In genomic region chr20:48002517-48002970, GRCh38 we compare ENCODE assay signal across 1 cellular context.
TF ChIP-seq lines count a peak whose summit lies in the region.

No MANE protein-coding gene starts in this region.

TF ChIP-seq in GM12878, 131 proteins besides CTCF, POLR2A, EP300 and RAD21 (continued from another document and continues in another):
- TF ChIP-seq ELK1 (IDR thresholded peaks at IDR 0.05; ENCODE audit: low read depth, low read length) (0 out of 2 replicates have a peak, but pooled peaks have one; percentile 38), MYB (IDR thresholded peaks at IDR 0.05; ENCODE audit: borderline replicate concordance, low read depth, low read length) (no peak), USF1 (IDR thresholded peaks at IDR 0.05; ENCODE audit: borderline replicate concordance, extremely low read length, insufficient read depth, low read depth, low read length) (no peak), RELA (IDR thresholded peaks at IDR 0.05; ENCODE audit: borderline replicate concordance, partially characterized antibody) (no peak), MTA3 (IDR thresholded peaks at IDR 0.05; ENCODE audit: borderline replicate concordance, low read length) (peak; percentile 94), USF2 (IDR thresholded peaks at IDR 0.05; ENCODE audit: borderline replicate concordance, low read depth, low read length) (no peak), ASH2L (IDR thresholded peaks at IDR 0.05; ENCODE audit: borderline replicate concordance, low read depth) (no peak), DPF2 (IDR thresholded peaks at IDR 0.05) (peak; percentile 93; the same call in 1 of the 2 replicates), ETV6 (conservative IDR thresholded peaks at IDR 0.05 in 1 of 2, IDR thresholded peaks at IDR 0.05 in 1 of 2; ENCODE audit: borderline replicate concordance in 1 of 2, low read depth in 1 of 2) (peak in 1 of 2 experiments; percentile 92; a peak in 2 of 4 replicates), NR2C2 (IDR thresholded peaks at IDR 0.05; ENCODE audit: borderline replicate concordance, control insufficient read depth, insufficient read length, low read depth) (no peak), NKRF (conservative IDR thresholded peaks at IDR 0.05) (no peak), SREBF1 (IDR thresholded peaks at IDR 0.05; ENCODE audit: low read length) (no peak), RBBP5 (conservative IDR thresholded peaks at IDR 0.05) (no peak), TCF3 (IDR thresholded peaks at IDR 0.05; ENCODE audit: borderline replicate concordance, insufficient read depth, low read depth, low read length) (peak; percentile 77; the same call in 1 of the 2 replicates), BRCA1 (IDR thresholded peaks at IDR 0.05; ENCODE audit: low read depth, low read length) (no peak), POU2F2 (IDR thresholded peaks at IDR 0.05; ENCODE audit: borderline replicate concordance, low read depth, low read length) (peak; percentile 81; the same call in 1 of the 3 replicates), ESRRA (IDR thresholded peaks at IDR 0.05; ENCODE audit: low read length) (no peak), NBN (IDR thresholded peaks at IDR 0.05) (peak; percentile 75), EED (IDR thresholded peaks at IDR 0.05; ENCODE audit: low read depth) (peak; percentile 99), SIN3A (IDR thresholded peaks at IDR 0.05; ENCODE audit: low read depth, low read length) (no peak), ZBTB4 (CRISPR knock-in tag; IDR thresholded peaks at IDR 0.05) (no peak), POLR2AphosphoS5 (IDR thresholded peaks at IDR 0.05; ENCODE audit: low read length) (no peak), HCFC1 (IDR thresholded peaks at IDR 0.05; ENCODE audit: low read length) (no peak), RAD51 (IDR thresholded peaks at IDR 0.05) (no peak), YY1 (IDR thresholded peaks at IDR 0.05; ENCODE audit: low read depth, low read length) (peak; percentile 61), RCOR1 (conservative IDR thresholded peaks at IDR 0.05; ENCODE audit: low read depth, low read length) (no peak), STAT3 (IDR thresholded peaks at IDR 0.05; ENCODE audit: low read depth, low read length) (no peak), SUZ12 (IDR thresholded peaks at IDR 0.05; ENCODE audit: unreplicated experiment) (no peak), E2F8 (IDR thresholded peaks at IDR 0.05; ENCODE audit: low read depth, partially characterized antibody) (no peak), SKIL (IDR thresholded peaks at IDR 0.05; ENCODE audit: low read depth, poor library complexity, severe bottlenecking) (peak; percentile 95), BHLHE40 (IDR thresholded peaks at IDR 0.05; ENCODE audit: borderline replicate concordance in 1 of 2, low read depth in 2 of 2, low read length in 1 of 2) (peak; percentile 7 to 44; a peak in 1 of 4 replicates), E2F4 (IDR thresholded peaks at IDR 0.05; ENCODE audit: low read depth, low read length) (no peak), ZNF622 (IDR thresholded peaks at IDR 0.05) (no peak), RB1 (IDR thresholded peaks at IDR 0.05; ENCODE audit: borderline replicate concordance) (no peak), HDGF (IDR thresholded peaks at IDR 0.05) (peak; percentile 64; the same call in 1 of the 2 replicates), BCL11A (IDR thresholded peaks at IDR 0.05; ENCODE audit: low read depth, low read length) (peak; percentile 93), SIX5 (IDR thresholded peaks at IDR 0.05; ENCODE audit: low read depth, low read length, severe bottlenecking) (no peak), IRF5 (IDR thresholded peaks at IDR 0.05; ENCODE audit: borderline replicate concordance) (no peak), HDAC2 (IDR thresholded peaks at IDR 0.05) (no peak), CREM (IDR thresholded peaks at IDR 0.05; ENCODE audit: low read depth) (peak; percentile 83), BACH1 (IDR thresholded peaks at IDR 0.05; ENCODE audit: borderline replicate concordance) (peak; percentile 53), SRF (IDR thresholded peaks at IDR 0.05; ENCODE audit: low read depth in 2 of 2, low read length in 2 of 2) (peak; percentile 63 to 97)
